In the genomic region with DNA sequence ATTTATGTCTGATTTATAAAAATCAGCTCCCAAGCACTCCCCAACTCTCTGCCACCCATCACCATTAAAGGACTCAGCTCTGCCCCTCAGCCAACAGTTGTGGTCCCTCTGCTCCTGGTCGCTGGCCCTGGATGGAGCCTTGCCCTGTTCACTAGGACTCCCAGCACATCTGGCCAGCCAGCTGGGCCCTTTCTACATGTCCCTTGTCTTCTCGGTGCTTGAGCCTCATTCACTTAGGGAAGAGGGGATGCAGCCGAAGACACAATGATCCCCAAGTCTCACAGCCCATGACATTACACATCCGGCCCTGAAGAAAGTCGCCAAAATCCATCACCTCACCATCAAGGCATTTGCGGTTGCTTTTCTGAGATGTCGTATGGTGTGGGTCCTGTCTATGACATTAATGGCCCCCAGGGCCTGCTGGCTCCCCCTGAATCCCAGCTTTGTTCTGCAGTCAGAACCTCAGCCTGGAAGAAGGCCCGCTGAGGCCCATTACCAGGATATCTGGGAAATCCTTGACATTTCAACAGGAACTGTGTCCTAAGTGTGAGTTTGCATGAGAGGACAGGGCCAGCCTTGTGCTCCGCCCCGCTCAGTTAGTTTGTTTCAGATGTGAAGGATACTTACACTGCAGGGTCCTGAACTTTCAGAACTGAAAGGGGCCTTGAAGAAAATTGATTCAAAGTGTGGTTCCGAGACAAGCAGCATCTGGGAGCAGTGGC, we compare ENCODE assay signal across 27 cellular contexts. TPM values are rescaled to one million over a fixed set of nuclear protein-coding genes. Genes with fewer than 3 reads are reported as not detected.
DNase-seq lines count a peak whose midpoint lies in the region; ATAC-seq, FAIRE-seq and TF ChIP-seq lines count a peak whose summit lies in the region.
"Had no signal": no experiment of that assay in that cellular context is flagged by ENCODE, and none has a peak within 500 bp of the region (broad histone marks: within the 10 kb centered on the region; RNA-seq: fewer than 3 reads in every experiment).

No MANE protein-coding gene starts in this region.

- H3K27me3 Mint-ChIP-seq in progenitor cell of endocrine pancreas: no peaks in the 10 kb centered on the region

- H3K36me3 ChIP-seq in heart right ventricle (no peaks in the 10 kb centered on the region), right atrium auricular region (no peaks in the 10 kb centered on the region), kidney (ENCODE audit: control insufficient read depth in 1 of 2, insufficient read depth in 2 of 2, low read length in 2 of 2) (no peaks in the 10 kb centered on the region)
- H3K36me3 ChIP-seq: SJSA1 had no signal

- H3K4me1 Mint-ChIP-seq in progenitor cell of endocrine pancreas (ENCODE audit: low read depth): no peaks in the 10 kb centered on the region
- H3K4me1 Mint-ChIP-seq: CD4-positive, CD25-positive, alpha-beta regulatory T cell had no signal

- H3K27me3 ChIP-seq in heart right ventricle (no peaks in the 10 kb centered on the region), right atrium auricular region (no peaks in the 10 kb centered on the region)
- H3K27me3 ChIP-seq: SJSA1 had no signal

- H3K4me3 ChIP-seq in heart right ventricle (no peak overlapping the region), right atrium auricular region (no peak overlapping the region), kidney (ENCODE audit: low read length in 2 of 2) (no peak overlapping the region)
- H3K4me3 ChIP-seq: SJSA1 had no signal

- no peaks in the 10 kb centered on the region for H3K4me1 ChIP-seq in heart right ventricle
- no peaks in the 10 kb centered on the region for H3K4me1 ChIP-seq in right atrium auricular region
- peaks cover 0 to 6% of the 10 kb centered on the region in 2 donors for H3K4me1 ChIP-seq in kidney (ENCODE audit: control insufficient read depth in 1 of 2, insufficient read depth in 1 of 2, low read depth in 1 of 2, low read length in 2 of 2)
- H3K4me1 ChIP-seq: SJSA1 had no signal

- 85 to 87% methylated on average over 11 of the region's 11 CpGs for WGBS in heart right ventricle, 2 donors

- H3K9ac ChIP-seq in kidney (ENCODE audit: low read length in 2 of 2): no peak overlapping the region

- ATAC-seq in heart right ventricle: peak in 6 of 8 donors; percentile 28 to 65 (median 38)
- ATAC-seq in HG03442 (IDR thresholded peaks at IDR 0.05; ENCODE audit: unreplicated experiment): no peak
- ATAC-seq: HepG2 had no signal

- intact Hi-C loops in heart right ventricle (cut with DNase I) (no loop called here), kidney (cut with DNase I) (no loop called here)

- H3K27ac ChIP-seq in heart right ventricle: peak overlapping the region in 1 of 10 donors; percentile 60
- H3K27ac ChIP-seq in right atrium auricular region: no peak overlapping the region
- H3K27ac ChIP-seq in kidney (ENCODE audit: low read depth in 2 of 2, low read length in 2 of 2): no peak overlapping the region
- H3K27ac ChIP-seq: SJSA1 had no signal

- DNase-seq in heart right ventricle (peak in 1 of 2 donors; percentile 17), right atrium auricular region (ENCODE audit: low spot score) (no peak), kidney (peak; percentile 46), progenitor cell of endocrine pancreas (ENCODE audit: low spot score, unreplicated experiment) (no peak), NCI-H2029 treated with DMSO at 0.1 percent for 48 hours (lab: John Stamatoyannopoulos, UW) (no peak), GM20000 (ENCODE audit: low spot score) (no peak), cerebellar cortex (ENCODE audit: low spot score) (no peak)
- DNase-seq: CD4-positive, CD25-positive, alpha-beta regulatory T cell; DMS153; DND-41; H9; Karpas-422; NCI-H1092; NCI-H1417 treated with DMSO at 0.1 percent for 48 hours; NCI-H1694 treated with DMSO at 0.1 percent for 48 hours; NCI-H2081 treated with DMSO at 0.1 percent for 48 hours; NCI-H2171; NCI-H345; NCI-H510A treated with DMSO at 0.1 percent for 48 hours; NCI-H748 treated with DMSO at 0.1 percent for 48 hours had no signal

- H3K27ac Mint-ChIP-seq in progenitor cell of endocrine pancreas: peak overlapping the region; percentile 31
- H3K27ac Mint-ChIP-seq: CD4-positive, CD25-positive, alpha-beta regulatory T cell had no signal

- H3K36me3 Mint-ChIP-seq in progenitor cell of endocrine pancreas (ENCODE audit: insufficient read depth): no peaks in the 10 kb centered on the region
- H3K36me3 Mint-ChIP-seq: CD4-positive, CD25-positive, alpha-beta regulatory T cell had no signal

- FAIRE-seq in kidney (lab: Jason Lieb, UNC): no peak
- FAIRE-seq: GM12892, HepG2, RCC 7860 had no signal

- no peak overlapping the region for H3K4me3 Mint-ChIP-seq in progenitor cell of endocrine pancreas (ENCODE audit: low read depth)
- H3K4me3 Mint-ChIP-seq: CD4-positive, CD25-positive, alpha-beta regulatory T cell; H9 had no signal

- no peak for TF ChIP-seq CTCF in heart right ventricle (IDR thresholded peaks at IDR 0.05)
- TF ChIP-seq CTCF in right atrium auricular region (IDR thresholded peaks at IDR 0.05): no peak
- TF ChIP-seq CTCF in kidney (IDR thresholded peaks at IDR 0.05; ENCODE audit: borderline replicate concordance, extremely low read depth, insufficient read depth): no peak
- TF ChIP-seq CTCF in progenitor cell of endocrine pancreas (IDR thresholded peaks at IDR 0.05; ENCODE audit: unreplicated experiment): no peak
- TF ChIP-seq CTCF in GM20000 (IDR thresholded peaks at IDR 0.05; ENCODE audit: extremely low read depth, missing control alignments): no peak

- no peaks in the 10 kb centered on the region for H3K9me3 ChIP-seq in heart right ventricle
- no peaks in the 10 kb centered on the region for H3K9me3 ChIP-seq in right atrium auricular region
- H3K9me3 ChIP-seq in kidney (ENCODE audit: control insufficient read depth in 1 of 2, low read length in 2 of 2): no peaks in the 10 kb centered on the region
- H3K9me3 ChIP-seq: SJSA1 had no signal

- H3K9me3 Mint-ChIP-seq in progenitor cell of endocrine pancreas (ENCODE audit: low read depth): no peaks in the 10 kb centered on the region
- H3K9me3 Mint-ChIP-seq: CD4-positive, CD25-positive, alpha-beta regulatory T cell had no signal

RNA-seq across cellular contexts. Expression of a gene that starts 19.1 kb away (rescaled TPM):
- total RNA-seq in heart right ventricle (1 to 10 TPM in 6 of 10 donors, under 1 TPM in 4; 0.60 to 2.9 (median 1.1) TPM), right atrium auricular region (1 to 10 TPM; 2.5 to 4.1 TPM), kidney (7.5 TPM), progenitor cell of endocrine pancreas (17.5 and 24.1 TPM in 2 replicates)
- polyA plus RNA-seq in heart right ventricle (under 1 TPM; 0.66 to 0.67 TPM), kidney (ENCODE audit: insufficient read depth, low read depth, low replicate concordance) (1.3 TPM)
- total RNA-seq: A172; CD4-positive, CD25-positive, alpha-beta regulatory T cell; HT1080 had no signal
- polyA plus RNA-seq: CD4-positive, CD25-positive, alpha-beta regulatory T cell had no signal
